In the genomic region with DNA sequence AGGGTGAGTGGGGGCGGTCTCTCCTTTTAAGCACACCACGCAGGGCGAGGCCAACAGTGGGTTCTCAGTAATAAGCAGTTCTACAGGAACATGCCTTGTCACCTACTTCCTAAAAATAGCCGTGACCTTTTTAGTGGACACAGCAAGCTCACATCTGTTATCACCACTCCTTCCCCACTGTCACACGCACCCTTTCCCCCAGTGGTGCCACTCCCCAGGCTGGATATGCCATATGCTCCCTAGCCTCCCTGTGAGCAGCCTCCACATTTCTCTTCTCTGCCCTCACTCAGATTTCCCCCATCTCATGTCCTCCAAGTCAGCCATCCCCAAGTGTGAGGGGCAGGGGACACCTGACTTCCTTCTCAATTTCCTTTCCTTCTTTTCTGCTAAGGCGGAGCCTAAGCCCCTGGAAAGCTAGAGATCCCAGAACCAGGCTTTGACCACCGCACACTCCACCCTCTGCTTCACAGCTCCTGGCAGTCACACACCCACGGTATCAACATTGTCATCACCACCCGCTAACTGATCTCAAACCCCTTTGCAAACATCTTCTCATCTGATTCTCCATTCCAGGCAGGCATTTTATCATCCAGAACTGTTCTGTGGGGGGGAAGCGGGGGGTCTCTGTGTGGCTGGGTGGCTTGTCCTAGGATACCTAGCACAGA, we compare ENCODE assay signal across 1 cellular context.
TF ChIP-seq lines count a peak whose summit lies in the region.

No MANE protein-coding gene starts in this region.

TF ChIP-seq in SK-N-SH treated with all-trans-retinoic acid at 6 μM for 48 hours, 23 proteins besides CTCF, POLR2A, EP300 and RAD21 (continued from another document):
- TF ChIP-seq, protein P1, sequence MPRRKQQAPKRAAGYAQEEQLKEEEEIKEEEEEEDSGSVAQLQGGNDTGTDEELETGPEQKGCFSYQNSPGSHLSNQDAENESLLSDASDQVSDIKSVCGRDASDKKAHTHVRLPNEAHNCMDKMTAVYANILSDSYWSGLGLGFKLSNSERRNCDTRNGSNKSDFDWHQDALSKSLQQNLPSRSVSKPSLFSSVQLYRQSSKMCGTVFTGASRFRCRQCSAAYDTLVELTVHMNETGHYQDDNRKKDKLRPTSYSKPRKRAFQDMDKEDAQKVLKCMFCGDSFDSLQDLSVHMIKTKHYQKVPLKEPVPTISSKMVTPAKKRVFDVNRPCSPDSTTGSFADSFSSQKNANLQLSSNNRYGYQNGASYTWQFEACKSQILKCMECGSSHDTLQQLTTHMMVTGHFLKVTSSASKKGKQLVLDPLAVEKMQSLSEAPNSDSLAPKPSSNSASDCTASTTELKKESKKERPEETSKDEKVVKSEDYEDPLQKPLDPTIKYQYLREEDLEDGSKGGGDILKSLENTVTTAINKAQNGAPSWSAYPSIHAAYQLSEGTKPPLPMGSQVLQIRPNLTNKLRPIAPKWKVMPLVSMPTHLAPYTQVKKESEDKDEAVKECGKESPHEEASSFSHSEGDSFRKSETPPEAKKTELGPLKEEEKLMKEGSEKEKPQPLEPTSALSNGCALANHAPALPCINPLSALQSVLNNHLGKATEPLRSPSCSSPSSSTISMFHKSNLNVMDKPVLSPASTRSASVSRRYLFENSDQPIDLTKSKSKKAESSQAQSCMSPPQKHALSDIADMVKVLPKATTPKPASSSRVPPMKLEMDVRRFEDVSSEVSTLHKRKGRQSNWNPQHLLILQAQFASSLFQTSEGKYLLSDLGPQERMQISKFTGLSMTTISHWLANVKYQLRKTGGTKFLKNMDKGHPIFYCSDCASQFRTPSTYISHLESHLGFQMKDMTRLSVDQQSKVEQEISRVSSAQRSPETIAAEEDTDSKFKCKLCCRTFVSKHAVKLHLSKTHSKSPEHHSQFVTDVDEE (CRISPR knock-in tag; IDR thresholded peaks at IDR 0.05) = no peak
- TF ChIP-seq, protein P2, sequence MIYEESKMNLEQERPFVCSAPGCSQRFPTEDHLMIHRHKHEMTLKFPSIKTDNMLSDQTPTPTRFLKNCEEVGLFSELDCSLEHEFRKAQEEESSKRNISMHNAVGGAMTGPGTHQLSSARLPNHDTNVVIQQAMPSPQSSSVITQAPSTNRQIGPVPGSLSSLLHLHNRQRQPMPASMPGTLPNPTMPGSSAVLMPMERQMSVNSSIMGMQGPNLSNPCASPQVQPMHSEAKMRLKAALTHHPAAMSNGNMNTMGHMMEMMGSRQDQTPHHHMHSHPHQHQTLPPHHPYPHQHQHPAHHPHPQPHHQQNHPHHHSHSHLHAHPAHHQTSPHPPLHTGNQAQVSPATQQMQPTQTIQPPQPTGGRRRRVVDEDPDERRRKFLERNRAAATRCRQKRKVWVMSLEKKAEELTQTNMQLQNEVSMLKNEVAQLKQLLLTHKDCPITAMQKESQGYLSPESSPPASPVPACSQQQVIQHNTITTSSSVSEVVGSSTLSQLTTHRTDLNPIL (CRISPR knock-in tag; IDR thresholded peaks at IDR 0.05; ENCODE audit: low read depth) = no peak
- TF ChIP-seq, protein P3, sequence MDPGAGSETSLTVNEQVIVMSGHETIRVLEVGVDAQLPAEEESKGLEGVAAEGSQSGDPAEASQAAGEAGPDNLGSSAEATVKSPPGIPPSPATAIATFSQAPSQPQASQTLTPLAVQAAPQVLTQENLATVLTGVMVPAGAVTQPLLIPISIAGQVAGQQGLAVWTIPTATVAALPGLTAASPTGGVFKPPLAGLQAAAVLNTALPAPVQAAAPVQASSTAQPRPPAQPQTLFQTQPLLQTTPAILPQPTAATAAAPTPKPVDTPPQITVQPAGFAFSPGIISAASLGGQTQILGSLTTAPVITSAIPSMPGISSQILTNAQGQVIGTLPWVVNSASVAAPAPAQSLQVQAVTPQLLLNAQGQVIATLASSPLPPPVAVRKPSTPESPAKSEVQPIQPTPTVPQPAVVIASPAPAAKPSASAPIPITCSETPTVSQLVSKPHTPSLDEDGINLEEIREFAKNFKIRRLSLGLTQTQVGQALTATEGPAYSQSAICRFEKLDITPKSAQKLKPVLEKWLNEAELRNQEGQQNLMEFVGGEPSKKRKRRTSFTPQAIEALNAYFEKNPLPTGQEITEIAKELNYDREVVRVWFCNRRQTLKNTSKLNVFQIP (CRISPR knock-in tag; IDR thresholded peaks at IDR 0.05; ENCODE audit: borderline replicate concordance, low read depth) = no peak
- TF ChIP-seq SNAI2 (CRISPR knock-in tag; IDR thresholded peaks at IDR 0.05) (no peak), GLIS3 (CRISPR knock-in tag; IDR thresholded peaks at IDR 0.05) (no peak), ZFP3 (CRISPR knock-in tag; IDR thresholded peaks at IDR 0.05) (no peak), ARNTL (CRISPR knock-in tag; IDR thresholded peaks at IDR 0.05; ENCODE audit: borderline replicate concordance, low read depth) (no peak), ZNF565 (CRISPR knock-in tag; conservative IDR thresholded peaks at IDR 0.05; ENCODE audit: low read depth) (no peak), RARB (CRISPR knock-in tag; IDR thresholded peaks at IDR 0.05) (no peak), ZNF70 (CRISPR knock-in tag; IDR thresholded peaks at IDR 0.05) (no peak), ESRRG (CRISPR knock-in tag; IDR thresholded peaks at IDR 0.05) (no peak), ZC3H10 (CRISPR knock-in tag; IDR thresholded peaks at IDR 0.05) (no peak), ZNF8 (CRISPR knock-in tag; IDR thresholded peaks at IDR 0.05) (no peak), BACH2 (CRISPR knock-in tag; IDR thresholded peaks at IDR 0.05; ENCODE audit: borderline replicate concordance) (no peak), ZFP30 (CRISPR knock-in tag; IDR thresholded peaks at IDR 0.05) (no peak)
- TF ChIP-seq, protein P4, sequence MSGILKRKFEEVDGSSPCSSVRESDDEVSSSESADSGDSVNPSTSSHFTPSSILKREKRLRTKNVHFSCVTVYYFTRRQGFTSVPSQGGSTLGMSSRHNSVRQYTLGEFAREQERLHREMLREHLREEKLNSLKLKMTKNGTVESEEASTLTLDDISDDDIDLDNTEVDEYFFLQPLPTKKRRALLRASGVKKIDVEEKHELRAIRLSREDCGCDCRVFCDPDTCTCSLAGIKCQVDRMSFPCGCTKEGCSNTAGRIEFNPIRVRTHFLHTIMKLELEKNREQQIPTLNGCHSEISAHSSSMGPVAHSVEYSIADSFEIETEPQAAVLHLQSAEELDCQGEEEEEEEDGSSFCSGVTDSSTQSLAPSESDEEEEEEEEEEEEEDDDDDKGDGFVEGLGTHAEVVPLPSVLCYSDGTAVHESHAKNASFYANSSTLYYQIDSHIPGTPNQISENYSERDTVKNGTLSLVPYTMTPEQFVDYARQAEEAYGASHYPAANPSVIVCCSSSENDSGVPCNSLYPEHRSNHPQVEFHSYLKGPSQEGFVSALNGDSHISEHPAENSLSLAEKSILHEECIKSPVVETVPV (CRISPR knock-in tag; IDR thresholded peaks at IDR 0.05) = no peak
